Comparison of ENCODE assay signal across 1 cellular context in the genomic region with DNA sequence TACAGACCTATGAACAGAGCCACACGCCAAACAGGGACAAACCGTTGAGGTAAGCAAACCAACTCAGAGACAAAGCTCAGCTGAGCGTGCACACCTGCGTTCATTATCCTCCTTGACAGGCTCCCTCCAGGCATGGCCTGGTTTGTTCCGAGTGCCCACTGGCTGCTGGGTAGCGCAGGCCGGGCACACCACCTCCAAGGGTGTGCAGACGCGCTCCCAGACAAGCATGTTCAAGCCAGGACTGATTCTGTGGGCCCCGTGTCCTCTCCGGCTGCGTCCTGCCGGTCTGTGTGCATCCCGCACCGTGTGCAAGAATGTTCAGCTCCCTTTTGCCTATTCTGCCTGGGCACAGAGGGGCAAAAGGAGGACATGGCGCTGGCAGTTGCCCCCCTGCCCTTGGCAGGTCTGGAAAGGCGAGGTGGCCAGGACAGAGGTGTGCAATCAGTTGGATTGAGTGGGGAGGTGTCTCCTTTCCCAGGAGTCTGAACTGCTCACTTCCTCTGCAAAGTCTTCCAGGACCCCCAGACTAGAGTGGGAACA.
TF ChIP-seq lines count a peak whose summit lies in the region.

No MANE protein-coding gene starts in this region.

TF ChIP-seq in SK-N-SH, 30 proteins besides CTCF, POLR2A, EP300 and RAD21 (continued from another document):
- no peak for TF ChIP-seq RXRA (IDR thresholded peaks at IDR 0.05; ENCODE audit: borderline replicate concordance, low read depth)
- TF ChIP-seq, protein P1, sequence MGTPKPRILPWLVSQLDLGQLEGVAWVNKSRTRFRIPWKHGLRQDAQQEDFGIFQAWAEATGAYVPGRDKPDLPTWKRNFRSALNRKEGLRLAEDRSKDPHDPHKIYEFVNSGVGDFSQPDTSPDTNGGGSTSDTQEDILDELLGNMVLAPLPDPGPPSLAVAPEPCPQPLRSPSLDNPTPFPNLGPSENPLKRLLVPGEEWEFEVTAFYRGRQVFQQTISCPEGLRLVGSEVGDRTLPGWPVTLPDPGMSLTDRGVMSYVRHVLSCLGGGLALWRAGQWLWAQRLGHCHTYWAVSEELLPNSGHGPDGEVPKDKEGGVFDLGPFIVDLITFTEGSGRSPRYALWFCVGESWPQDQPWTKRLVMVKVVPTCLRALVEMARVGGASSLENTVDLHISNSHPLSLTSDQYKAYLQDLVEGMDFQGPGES (IDR thresholded peaks at IDR 0.05; ENCODE audit: low read depth, low read length): no peak
- TF ChIP-seq, protein P2, sequence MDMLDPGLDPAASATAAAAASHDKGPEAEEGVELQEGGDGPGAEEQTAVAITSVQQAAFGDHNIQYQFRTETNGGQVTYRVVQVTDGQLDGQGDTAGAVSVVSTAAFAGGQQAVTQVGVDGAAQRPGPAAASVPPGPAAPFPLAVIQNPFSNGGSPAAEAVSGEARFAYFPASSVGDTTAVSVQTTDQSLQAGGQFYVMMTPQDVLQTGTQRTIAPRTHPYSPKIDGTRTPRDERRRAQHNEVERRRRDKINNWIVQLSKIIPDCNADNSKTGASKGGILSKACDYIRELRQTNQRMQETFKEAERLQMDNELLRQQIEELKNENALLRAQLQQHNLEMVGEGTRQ (IDR thresholded peaks at IDR 0.05; ENCODE audit: borderline replicate concordance, low read depth, low read length): no peak
- TF ChIP-seq, protein P3, sequence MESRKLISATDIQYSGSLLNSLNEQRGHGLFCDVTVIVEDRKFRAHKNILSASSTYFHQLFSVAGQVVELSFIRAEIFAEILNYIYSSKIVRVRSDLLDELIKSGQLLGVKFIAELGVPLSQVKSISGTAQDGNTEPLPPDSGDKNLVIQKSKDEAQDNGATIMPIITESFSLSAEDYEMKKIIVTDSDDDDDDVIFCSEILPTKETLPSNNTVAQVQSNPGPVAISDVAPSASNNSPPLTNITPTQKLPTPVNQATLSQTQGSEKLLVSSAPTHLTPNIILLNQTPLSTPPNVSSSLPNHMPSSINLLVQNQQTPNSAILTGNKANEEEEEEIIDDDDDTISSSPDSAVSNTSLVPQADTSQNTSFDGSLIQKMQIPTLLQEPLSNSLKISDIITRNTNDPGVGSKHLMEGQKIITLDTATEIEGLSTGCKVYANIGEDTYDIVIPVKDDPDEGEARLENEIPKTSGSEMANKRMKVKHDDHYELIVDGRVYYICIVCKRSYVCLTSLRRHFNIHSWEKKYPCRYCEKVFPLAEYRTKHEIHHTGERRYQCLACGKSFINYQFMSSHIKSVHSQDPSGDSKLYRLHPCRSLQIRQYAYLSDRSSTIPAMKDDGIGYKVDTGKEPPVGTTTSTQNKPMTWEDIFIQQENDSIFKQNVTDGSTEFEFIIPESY (IDR thresholded peaks at IDR 0.05; ENCODE audit: borderline replicate concordance, low read depth): no peak
- no peak for TF ChIP-seq TEAD4 (IDR thresholded peaks at IDR 0.05; ENCODE audit: borderline replicate concordance, insufficient read depth)
- no peak for TF ChIP-seq MEF2A (IDR thresholded peaks at IDR 0.05; ENCODE audit: borderline replicate concordance, low read depth)
- TF ChIP-seq NFIC (IDR thresholded peaks at IDR 0.05; ENCODE audit: borderline replicate concordance): no peak
- TF ChIP-seq FOSL2 (IDR thresholded peaks at IDR 0.05; ENCODE audit: borderline replicate concordance, low read depth): no peak
- TF ChIP-seq FOXJ3 (CRISPR knock-in tag; IDR thresholded peaks at IDR 0.05): no peak
- TF ChIP-seq EZH2phosphoT487 (IDR thresholded peaks at IDR 0.05; ENCODE audit: borderline replicate concordance, low read depth): no peak
- TF ChIP-seq GATA2 (CRISPR knock-in tag; IDR thresholded peaks at IDR 0.05): no peak
- no peak for TF ChIP-seq NRF1 (IDR thresholded peaks at IDR 0.05; ENCODE audit: low read depth, low read length)
